8 cellular contexts compared by ENCODE assay signal in genomic region chr2:201233192-201234166, GRCh38. TPM values are rescaled to one million over a fixed set of nuclear protein-coding genes. Genes with fewer than 3 reads are reported as not detected.
A peak's percentile ranks its signal among the peaks of the same experiment; 100 is the strongest.
DNase-seq lines count a peak whose midpoint lies in the region; ATAC-seq and TF ChIP-seq lines count a peak whose summit lies in the region.

No MANE protein-coding gene starts in this region.

- H3K9me3 ChIP-seq in body of pancreas = no peaks in the 10 kb centered on the region

- intact Hi-C loops in body of pancreas (cut with DNase I) = no loop called here
- intact Hi-C loops in lower leg skin (cut with DNase I; ENCODE audit: low total_unique reads) = no loop called here

- DNase-seq in NCI-H146 (lab: John Stamatoyannopoulos, UW) (peak; percentile 57), T-helper 9 cell (peak; percentile 78), body of pancreas (peak; percentile 75 to 86 (median 84)), lower leg skin (ENCODE audit: low spot score in 2 of 2) (peak; percentile 74 to 93), putamen (ENCODE audit: low spot score) (no peak)
- peak; percentile 59 to 76 for DNase-seq in stimulated activated CD8-positive, alpha-beta memory T cell treated with anti-CD3 and anti-CD28 coated beads, Interleukin-4, amount 100 ng/mL, for 4 hours (ENCODE audit: low read depth in 2 of 2, low spot score in 1 of 2)

- 33 to 42% methylated on average over 10 to 17 of the region's 17 CpGs for WGBS in body of pancreas, 2 donors
- WGBS in lower leg skin, 2 donors = 44 to 50% methylated on average over 17 of the region's 17 CpGs

- H3K4me3 ChIP-seq in body of pancreas (peak overlapping the region; percentile 3 to 24), lower leg skin (ENCODE audit: low read depth, poor library complexity, severe bottlenecking) (no peak overlapping the region)

- peak overlapping the region; percentile 37 to 78 (median 59) for H3K27ac ChIP-seq in body of pancreas

- no peak for TF ChIP-seq CTCF in body of pancreas (IDR thresholded peaks at IDR 0.05)
- TF ChIP-seq CTCF in lower leg skin (IDR thresholded peaks at IDR 0.05) = no peak

- TF ChIP-seq POLR2A in body of pancreas (IDR thresholded peaks at IDR 0.05) (peak in 2 of 3 donors; percentile 65 to 69), lower leg skin (IDR thresholded peaks at IDR 0.05) (no peak)

- no peaks in the 10 kb centered on the region for H3K36me3 ChIP-seq in body of pancreas (replicated peaks in 1 of 2; ENCODE audit: insufficient read depth in 1 of 2, low read depth in 2 of 2)

- no peaks in the 10 kb centered on the region for H3K27me3 ChIP-seq in body of pancreas

- ATAC-seq in GM18519 (IDR thresholded peaks at IDR 0.05; ENCODE audit: low FRiP score, unreplicated experiment) (peak; percentile 80), HG02885 (IDR thresholded peaks at IDR 0.05; ENCODE audit: poor library complexity, unreplicated experiment) (peak; percentile 94), body of pancreas (peak; percentile 91)

- peaks cover 36% of the 10 kb centered on the region for H3K4me1 ChIP-seq in body of pancreas

RNA-seq across cellular contexts. Expression of gene CASP8, which starts 26.9 kb away (rescaled TPM):
- total RNA-seq in body of pancreas = 100 to 1,000 TPM in 1 of 2 donors, 10 to 100 TPM in 1; 13.2 to 161 TPM
- total RNA-seq in lower leg skin = 10 to 100 TPM; 10.9 to 26.4 (median 18.5) TPM

RNA-seq across cellular contexts. Expression of gene CASP10, which starts 50.5 kb away (rescaled TPM):
- total RNA-seq in body of pancreas = 1 to 10 TPM; 3.0 to 6.0 TPM
- total RNA-seq in lower leg skin = 1 to 10 TPM; 4.0 to 6.3 (median 4.2) TPM

Comparison
In these comparisons a context has a peak if more than half of its experiments do, and no peak if none do; other contexts are left out.
1. POLR2A ChIP-seq: peak in body of pancreas (2 of 3); none in lower leg skin (0 of 2).
2. Peak in every context shown above with its lines, with median percentiles within 50 percentile points of each other: ATAC-seq.